In the genomic region with DNA sequence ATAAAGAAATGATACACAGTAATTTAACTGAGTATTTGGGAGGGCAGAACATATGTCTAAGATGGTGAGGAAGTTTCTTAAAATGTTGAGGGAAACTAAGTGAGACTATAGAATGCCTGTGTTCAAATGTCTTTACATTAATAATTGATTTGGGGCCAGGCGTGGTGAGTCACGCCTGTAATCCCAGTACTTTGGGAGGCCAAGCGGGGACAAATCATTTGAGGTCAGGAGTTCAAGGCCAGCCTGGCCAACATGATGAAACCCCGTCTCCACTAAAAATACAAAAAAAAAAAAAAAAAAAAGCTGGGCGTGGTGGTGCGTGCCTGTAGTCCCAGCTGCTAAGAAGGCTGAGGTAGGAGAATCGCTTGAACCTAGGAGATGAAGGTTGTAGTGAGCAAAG, we compare ENCODE assay signal across 28 cellular contexts.
"Had no signal": no experiment of that assay in that cellular context is flagged by ENCODE, and none has a peak within 500 bp of the region (broad histone marks: within the 10 kb centered on the region; RNA-seq: fewer than 3 reads in every experiment).

No MANE protein-coding gene starts in this region.

- H3K4me3 Mint-ChIP-seq: immature natural killer cell; naive thymus-derived CD4-positive, alpha-beta T cell; nephron; neural crest cell; stimulated activated effector memory CD8-positive, alpha-beta T cell treated with anti-CD3 and anti-CD28 coated beads, Interleukin-12 subunit alpha, Interleukin-12 subunit beta, amount 100 ng/mL, for 72 hours; stimulated activated naive CD8-positive, alpha-beta T cell treated with anti-CD3 and anti-CD28 coated beads, Interleukin-15, Interleukin-2, amounts not matched to agents 100 ng/mL and 50 ng/mL, for 24 hours had no signal

- H3K4me1 ChIP-seq: left lung, pancreas, prostate gland, sigmoid colon, spleen, suprapubic skin, tibial artery, upper lobe of right lung had no signal

- H3K9me3 Mint-ChIP-seq: immature natural killer cell; nephron; neural crest cell; stimulated activated effector memory CD8-positive, alpha-beta T cell treated with anti-CD3 and anti-CD28 coated beads, Interleukin-12 subunit alpha, Interleukin-12 subunit beta, amount 100 ng/mL, for 72 hours had no signal

- H3K27me3 ChIP-seq: left lung, pancreas, sigmoid colon, spleen, suprapubic skin, tibial artery, upper lobe of right lung had no signal

- H3K4me3 ChIP-seq: left lung, lung, mucosa of descending colon, pancreas, prostate gland, sigmoid colon, spleen, suprapubic skin, thoracic aorta, tibial artery, upper lobe of right lung had no signal

- H3K36me3 Mint-ChIP-seq: immature natural killer cell had no signal

- H3K27ac Mint-ChIP-seq: immature natural killer cell; nephron; stimulated activated effector memory CD8-positive, alpha-beta T cell treated with anti-CD3 and anti-CD28 coated beads, Interleukin-12 subunit alpha, Interleukin-12 subunit beta, amount 100 ng/mL, for 72 hours; stimulated activated naive CD8-positive, alpha-beta T cell treated with anti-CD3 and anti-CD28 coated beads, Interleukin-15, Interleukin-2, amounts not matched to agents 100 ng/mL and 50 ng/mL, for 24 hours had no signal

- DNase-seq: hypothalamus; immature natural killer cell; kidney; left colon; left lung; midbrain; mucosa of descending colon; naive thymus-derived CD4-positive, alpha-beta T cell; nucleus accumbens; pancreas; retina; right cardiac atrium; sigmoid colon; small intestine; spleen; stimulated activated CD4-positive, alpha-beta T cell treated with anti-CD3 and anti-CD28 coated beads, Interleukin-4, amount 100 ng/mL, for 24 hours; stimulated activated naive CD4-positive, alpha-beta T cell; tibial artery; trophoblast cell; upper lobe of right lung had no signal

- H3K27ac ChIP-seq: left lung, pancreas, prostate gland, sigmoid colon, spleen, suprapubic skin, thoracic aorta, tibial artery, upper lobe of right lung had no signal

- H3K9me3 ChIP-seq: left lung, mucosa of descending colon, pancreas, prostate gland, sigmoid colon, spleen, suprapubic skin, thoracic aorta, tibial artery, upper lobe of right lung had no signal

- H3K27me3 Mint-ChIP-seq: naive thymus-derived CD4-positive, alpha-beta T cell; stimulated activated naive CD8-positive, alpha-beta T cell treated with anti-CD3 and anti-CD28 coated beads, Interleukin-15, Interleukin-2, amounts not matched to agents 100 ng/mL and 50 ng/mL, for 24 hours had no signal

- ATAC-seq: left colon; left lung; mucosa of descending colon; naive thymus-derived CD4-positive, alpha-beta T cell; pancreas; right cardiac atrium; stimulated activated effector memory CD8-positive, alpha-beta T cell treated with anti-CD3 and anti-CD28 coated beads, Interleukin-12 subunit alpha, Interleukin-12 subunit beta, amount 100 ng/mL, for 72 hours; upper lobe of right lung had no signal

- H3K4me1 Mint-ChIP-seq: immature natural killer cell; nephron; neural crest cell; stimulated activated effector memory CD8-positive, alpha-beta T cell treated with anti-CD3 and anti-CD28 coated beads, Interleukin-12 subunit alpha, Interleukin-12 subunit beta, amount 100 ng/mL, for 72 hours had no signal

- H3K36me3 ChIP-seq: left lung, pancreas, prostate gland, sigmoid colon, spleen, suprapubic skin, thoracic aorta, tibial artery, upper lobe of right lung had no signal
